In the genomic region with DNA sequence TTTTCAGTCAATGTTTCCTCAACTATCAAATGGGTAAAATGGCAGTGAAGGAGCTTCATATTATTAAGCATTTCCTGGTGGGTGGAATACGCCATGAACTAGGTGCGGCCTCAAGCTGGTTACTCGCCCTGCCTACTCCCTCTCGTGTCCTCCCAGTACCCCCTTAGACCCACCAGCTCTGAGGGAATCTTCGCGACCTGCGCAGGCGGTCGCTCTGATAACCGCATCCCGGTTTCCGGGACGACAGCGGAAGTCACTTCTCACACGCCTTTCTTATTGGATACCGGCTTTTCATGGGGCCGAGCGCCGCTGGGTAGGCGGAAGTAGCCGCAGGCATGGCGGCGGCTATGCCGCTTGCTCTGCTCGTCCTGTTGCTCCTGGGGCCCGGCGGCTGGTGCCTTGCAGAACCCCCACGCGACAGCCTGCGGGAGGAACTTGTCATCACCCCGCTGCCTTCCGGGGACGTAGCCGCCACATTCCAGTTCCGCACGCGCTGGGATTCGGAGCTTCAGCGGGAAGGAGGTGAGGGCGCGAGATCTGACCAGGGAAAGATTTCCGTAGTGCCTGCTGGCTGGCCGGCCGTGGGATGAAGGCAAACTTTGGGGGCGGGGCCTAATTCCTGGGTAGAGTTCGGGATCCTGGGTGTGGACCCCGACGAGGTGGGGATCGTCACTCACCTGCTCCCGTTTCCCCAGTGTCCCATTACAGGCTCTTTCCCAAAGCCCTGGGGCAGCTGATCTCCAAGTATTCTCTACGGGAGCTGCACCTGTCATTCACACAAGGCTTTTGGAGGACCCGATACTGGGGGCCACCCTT, we compare ENCODE assay signal across 8 cellular contexts. TPM values are rescaled to one million over a fixed set of nuclear protein-coding genes. Genes with fewer than 3 reads are reported as not detected.
DNase-seq lines count a peak whose midpoint lies in the region; ATAC-seq and TF ChIP-seq lines count a peak whose summit lies in the region.

A gene (plus strand): TSS at position 320 of the 816 bp plus-strand sequence. CDS start 16 bp downstream, at position 336.

- WGBS in trophoblast cell (ENCODE audit: extremely low coverage, insufficient coverage, insufficient read length) = no CpG with 5 or more reads among the region's 52 CpGs

- peak within 1 kb of the TSS; percentile 84 for H3K4me2 ChIP-seq in trophoblast cell (ENCODE audit: low read length)

- DNase-seq in NCI-H1105 treated with DMSO at 0.1 percent for 48 hours (lab: John Stamatoyannopoulos, UW) (peak; percentile 91), SW 1271 (lab: John Stamatoyannopoulos, UW) (peak; percentile 74 to 86), Right ventricle myocardium superior (peak; percentile 93), trophoblast cell (peak; percentile 75 to 86), tibial artery (peak; percentile 89 to 92)
- peak; percentile 87 for DNase-seq in activated naive CD8-positive, alpha-beta T cell treated with anti-CD3 and anti-CD28 coated beads, Interleukin-2, amount 10 ng/mL, durations not matched to agents 7 days and 5 days

- H3K23ac ChIP-seq in trophoblast cell (ENCODE audit: low read length) = no peak within 1 kb of the TSS

- no peaks in the 10 kb centered on the region for H3K27me3 ChIP-seq in trophoblast cell (ENCODE audit: insufficient read depth, low read length)
- H3K27me3 ChIP-seq in tibial artery = no peaks in the 10 kb centered on the region

- H3K4me3 ChIP-seq in trophoblast cell (ENCODE audit: low read depth, low read length) = peak within 1 kb of the TSS; percentile 94
- peak within 1 kb of the TSS; percentile 69 to 96 for H3K4me3 ChIP-seq in tibial artery

- no peaks in the 10 kb centered on the region for H3K9me3 ChIP-seq in trophoblast cell (ENCODE audit: insufficient read depth, low read depth, low read length)
- no peaks in the 10 kb centered on the region for H3K9me3 ChIP-seq in tibial artery

- no peak within 1 kb of the TSS for H2BK5ac ChIP-seq in trophoblast cell (ENCODE audit: low read depth, low read length, poor library complexity)

- peak within 1 kb of the TSS; percentile 89 for H3K14ac ChIP-seq in trophoblast cell (ENCODE audit: low read length)

- peak within 1 kb of the TSS; percentile 97 for H2AFZ ChIP-seq in trophoblast cell (ENCODE audit: insufficient read depth, low read length, poor library complexity)

- TF ChIP-seq CTCF in tibial artery (IDR thresholded peaks at IDR 0.05) = no peak

- no peak within 1 kb of the TSS for H2AK5ac ChIP-seq in trophoblast cell (ENCODE audit: low read length)

- H3K36me3 ChIP-seq in trophoblast cell (ENCODE audit: control insufficient read depth in 1 of 2, insufficient read depth in 2 of 2, low read length in 2 of 2) = peaks cover 17 to 26% of the 10 kb centered on the region in 2 experiments
- peaks cover 21 to 48% (median 37%) of the 10 kb centered on the region in 3 donors for H3K36me3 ChIP-seq in tibial artery

- peak within 1 kb of the TSS; percentile 81 for H3K18ac ChIP-seq in trophoblast cell (ENCODE audit: low read length)

- peak within 1 kb of the TSS; percentile 98 for H4K8ac ChIP-seq in trophoblast cell (ENCODE audit: low read depth, low read length)

- peak within 1 kb of the TSS; percentile 80 for H3K4ac ChIP-seq in trophoblast cell (ENCODE audit: low read depth, low read length)

- H3K79me2 ChIP-seq in trophoblast cell (ENCODE audit: control insufficient read depth, insufficient read depth, low read length, poor library complexity) = peaks cover 6% of the 10 kb centered on the region

- H4K91ac ChIP-seq in trophoblast cell (ENCODE audit: low read depth, low read length) = peak within 1 kb of the TSS; percentile 83

- peaks cover 4% of the 10 kb centered on the region in 2 experiments for H3K4me1 ChIP-seq in trophoblast cell (ENCODE audit: control insufficient read depth in 1 of 2, insufficient read depth in 2 of 2, low read length in 2 of 2)
- H3K4me1 ChIP-seq in tibial artery = peaks cover 0 to 42% (median 30%) of the 10 kb centered on the region in 4 donors

- no peak within 1 kb of the TSS for H2BK12ac ChIP-seq in trophoblast cell (ENCODE audit: low read length)

- peaks cover 3% of the 10 kb centered on the region for H3K79me1 ChIP-seq in trophoblast cell (ENCODE audit: low read length)

- no peaks in the 10 kb centered on the region for H3K9me3 Mint-ChIP-seq in activated naive CD8-positive, alpha-beta T cell treated with anti-CD3 and anti-CD28 coated beads, Interleukin-2, amount 10 ng/mL, durations not matched to agents 7 days and 5 days

- peak within 1 kb of the TSS; percentile 90 for H3K27ac Mint-ChIP-seq in activated naive CD8-positive, alpha-beta T cell treated with anti-CD3 and anti-CD28 coated beads, Interleukin-2, amount 10 ng/mL, durations not matched to agents 7 days and 5 days

- no peaks in the 10 kb centered on the region for H3K27me3 Mint-ChIP-seq in activated naive CD8-positive, alpha-beta T cell treated with anti-CD3 and anti-CD28 coated beads, Interleukin-2, amount 10 ng/mL, durations not matched to agents 7 days and 5 days

- peak within 1 kb of the TSS; percentile 81 for H3K9ac ChIP-seq in trophoblast cell (ENCODE audit: low read length)

- peak within 1 kb of the TSS; percentile 92 for H3K4me3 Mint-ChIP-seq in activated naive CD8-positive, alpha-beta T cell treated with anti-CD3 and anti-CD28 coated beads, Interleukin-2, amount 10 ng/mL, durations not matched to agents 7 days and 5 days

- H4K12ac ChIP-seq in trophoblast cell (ENCODE audit: low read depth, low read length) = peak within 1 kb of the TSS; percentile 98

- peak; percentile 70 for ATAC-seq in HG02623 (IDR thresholded peaks at IDR 0.05; ENCODE audit: unreplicated experiment)
- ATAC-seq in activated naive CD8-positive, alpha-beta T cell treated with anti-CD3 and anti-CD28 coated beads, Interleukin-2, amount 10 ng/mL, durations not matched to agents 7 days and 5 days (ENCODE audit: low read depth) = peak; percentile 95
- peak; percentile 81 for ATAC-seq in Right ventricle myocardium superior (ENCODE audit: poor library complexity)

- no peak within 1 kb of the TSS for H3K27ac ChIP-seq in trophoblast cell (ENCODE audit: low read depth, low read length)
- H3K27ac ChIP-seq in tibial artery = peak within 1 kb of the TSS; percentile 77 to 84

- peaks cover 11% of the 10 kb centered on the region for H3K36me3 Mint-ChIP-seq in activated naive CD8-positive, alpha-beta T cell treated with anti-CD3 and anti-CD28 coated beads, Interleukin-2, amount 10 ng/mL, durations not matched to agents 7 days and 5 days

- peak within 1 kb of the TSS; percentile 70 for H2BK120ac ChIP-seq in trophoblast cell (ENCODE audit: insufficient read depth, low read length, poor library complexity)

- peak; percentile 92 for TF ChIP-seq POLR2A in GM10847 (IDR thresholded peaks at IDR 0.05; ENCODE audit: extremely low read depth, insufficient read length)

- POLR2A ChIA-PET in activated naive CD8-positive, alpha-beta T cell treated with anti-CD3 and anti-CD28 coated beads, Interleukin-2, amount 10 ng/mL, durations not matched to agents 7 days and 5 days (lab: Charles Lee) = interaction anchor here (0.5 to 1.8 kb wide), 11 partner anchors 9 to 576 kb away, joined by 3 to 20 read pairs (median 4); a partner anchor contains a TSS

- peaks cover 26% of the 10 kb centered on the region for H3K4me1 Mint-ChIP-seq in activated naive CD8-positive, alpha-beta T cell treated with anti-CD3 and anti-CD28 coated beads, Interleukin-2, amount 10 ng/mL, durations not matched to agents 7 days and 5 days

- intact Hi-C loops in Right ventricle myocardium superior (cut with DNase I) (no loop called here), tibial artery (cut with DNase I; ENCODE audit: low total_unique reads) (no loop called here)

RNA-seq across cellular contexts. Expression of the gene that starts here (rescaled TPM):
- total RNA-seq in activated naive CD8-positive, alpha-beta T cell treated with anti-CD3 and anti-CD28 coated beads, Interleukin-2, amount 10 ng/mL, durations not matched to agents 7 days and 5 days = 10 to 100 TPM; 64.9 to 72.7 TPM
- 113 TPM for total RNA-seq in Right ventricle myocardium superior
- polyA plus RNA-seq in trophoblast cell (2013) = 72.1 and 75.4 TPM in 2 replicates
